17 cellular contexts compared by ENCODE assay signal in the genomic region with DNA sequence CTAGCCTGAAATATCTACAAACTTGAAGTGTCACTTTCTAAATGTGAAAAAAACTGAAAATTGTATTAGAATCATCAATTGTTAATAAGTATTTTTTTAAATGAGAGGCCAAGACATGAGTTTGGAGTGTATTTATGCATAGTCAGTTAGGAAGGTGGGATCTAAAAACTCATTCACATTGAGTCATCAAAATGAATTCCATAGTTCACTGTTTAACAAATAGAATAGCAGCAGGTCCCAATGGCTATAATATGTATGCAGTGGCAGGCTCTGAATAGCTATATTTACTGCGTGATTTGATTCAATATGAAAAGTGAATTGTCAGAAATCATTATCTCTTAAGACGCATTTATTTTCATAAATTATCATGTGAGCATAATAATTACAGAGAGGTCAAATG.
DNase-seq lines count a peak whose midpoint lies in the region; ATAC-seq and TF ChIP-seq lines count a peak whose summit lies in the region.
"Had no signal": no experiment of that assay in that cellular context is flagged by ENCODE, and none has a peak within 500 bp of the region (broad histone marks: within the 10 kb centered on the region; RNA-seq: fewer than 3 reads in every experiment).

No MANE protein-coding gene starts in this region.

- no peaks in the 10 kb centered on the region for H3K9me2 ChIP-seq in SK-N-SH

- H3K4me3 Mint-ChIP-seq in nephron = no peak overlapping the region
- H3K4me3 Mint-ChIP-seq in HFFc6 = no peak overlapping the region
- H3K4me3 Mint-ChIP-seq in activated CD4-positive, alpha-beta memory T cell treated with anti-CD3 and anti-CD28 coated beads for 36 hours = no peak overlapping the region
- H3K4me3 Mint-ChIP-seq: B cell; CD8-positive, alpha-beta T cell; IgD-negative memory B cell had no signal

- TF ChIP-seq EP300 in SK-N-SH (IDR thresholded peaks at IDR 0.05; ENCODE audit: borderline replicate concordance in 1 of 2, low read depth in 1 of 2, low read length in 1 of 2) = no peak

- no peak for TF ChIP-seq CTCF in 22Rv1 (IDR thresholded peaks at IDR 0.05)
- no peak for TF ChIP-seq CTCF in SK-N-SH (IDR thresholded peaks at IDR 0.05)
- TF ChIP-seq CTCF in nephron (IDR thresholded peaks at IDR 0.05; ENCODE audit: unreplicated experiment in 3 of 3) = no peak
- no peak for TF ChIP-seq CTCF in lower lobe of right lung (IDR thresholded peaks at IDR 0.05)
- no peak for TF ChIP-seq CTCF in HFFc6 (IDR thresholded peaks at IDR 0.05)

- H3K4me1 ChIP-seq in SK-N-SH (ENCODE audit: control insufficient read depth in 1 of 2, insufficient read depth in 2 of 2, low read depth in 1 of 2, low read length in 1 of 2) (peaks cover 0 to 4% of the 10 kb centered on the region in 2 experiments; a peak in 2 of 4 replicates), lower lobe of right lung (no peaks in the 10 kb centered on the region)
- no peaks in the 10 kb centered on the region for H3K4me1 ChIP-seq in effector memory CD4-positive, alpha-beta T cell (ENCODE audit: control insufficient read depth, insufficient read depth, low read length, poor library complexity, severe bottlenecking)
- H3K4me1 ChIP-seq: BLaER1 treated with 17β-estradiol and CSF1 and Interleukin-3, amounts not matched to agents 10 nM and 100 nM had no signal

- H3K9me3 ChIP-seq in SK-N-SH (no peaks in the 10 kb centered on the region), lower lobe of right lung (no peaks in the 10 kb centered on the region)
- no peaks in the 10 kb centered on the region for H3K9me3 ChIP-seq in effector memory CD4-positive, alpha-beta T cell (ENCODE audit: control insufficient read depth, low read length)
- H3K9me3 ChIP-seq: BLaER1 treated with 17β-estradiol and CSF1 and Interleukin-3, amounts not matched to agents 10 nM and 100 nM; HAP-1 had no signal

- TF ChIP-seq RAD21 in SK-N-SH (IDR thresholded peaks at IDR 0.05; ENCODE audit: low read length) = no peak

- H3K27me3 ChIP-seq in SK-N-SH (ENCODE audit: insufficient read depth) = no peaks in the 10 kb centered on the region
- H3K27me3 ChIP-seq in effector memory CD4-positive, alpha-beta T cell (replicated peaks; ENCODE audit: control insufficient read depth, insufficient read depth, low read length, poor library complexity, severe bottlenecking) = no peaks in the 10 kb centered on the region
- no peaks in the 10 kb centered on the region for H3K27me3 ChIP-seq in lower lobe of right lung (ENCODE audit: low read depth)
- H3K27me3 ChIP-seq: BLaER1 treated with 17β-estradiol and CSF1 and Interleukin-3, amounts not matched to agents 10 nM and 100 nM had no signal

- CTCF ChIA-PET in SK-N-SH (lab: Yijun Ruan, JAX) = interaction anchor here (1.1 kb wide), 1 partner anchor 87 kb away, joined by 3 read pairs; no protein-coding TSS in a partner anchor
- CTCF ChIA-PET in activated CD4-positive, alpha-beta memory T cell treated with anti-CD3 and anti-CD28 coated beads for 36 hours (lab: Charles Lee) = no interaction called here

- H3K4me1 Mint-ChIP-seq in nephron = peaks cover 29% of the 10 kb centered on the region
- H3K4me1 Mint-ChIP-seq in HFFc6 (ENCODE audit: low read depth) = peaks cover 26% of the 10 kb centered on the region
- no peaks in the 10 kb centered on the region for H3K4me1 Mint-ChIP-seq in activated CD4-positive, alpha-beta memory T cell treated with anti-CD3 and anti-CD28 coated beads for 36 hours (ENCODE audit: low read depth)
- H3K4me1 Mint-ChIP-seq: B cell, IgD-negative memory B cell had no signal

- peak overlapping the region; percentile 32 for H3K27ac ChIP-seq in 22Rv1
- no peak overlapping the region for H3K27ac ChIP-seq in SK-N-SH (ENCODE audit: low read depth in 2 of 2, low read length in 1 of 2)
- no peak overlapping the region for H3K27ac ChIP-seq in effector memory CD4-positive, alpha-beta T cell (ENCODE audit: insufficient read depth, low read length, poor library complexity, severe bottlenecking)
- H3K27ac ChIP-seq in lower lobe of right lung = no peak overlapping the region
- H3K27ac ChIP-seq: BLaER1 treated with 17β-estradiol and CSF1 and Interleukin-3, amounts not matched to agents 10 nM and 100 nM; HL-60 had no signal

- no peaks in the 10 kb centered on the region for H3F3A ChIP-seq in SK-N-SH (replicated peaks; ENCODE audit: insufficient read depth)

- ATAC-seq in lower lobe of right lung = no peak
- ATAC-seq: CD8-positive, alpha-beta T cell; GM12878 had no signal

- DNase-seq in HCEC 1CT (peak; percentile 9), SK-N-SH (no peak), lower lobe of right lung (no peak), HFFc6 (no peak)
- no peak for DNase-seq in effector memory CD4-positive, alpha-beta T cell
- no peak for DNase-seq in activated CD4-positive, alpha-beta memory T cell treated with anti-CD3 and anti-CD28 coated beads for 36 hours
- DNase-seq: Calu3; CD8-positive, alpha-beta T cell; DMS79 treated with DMSO at 0.1 percent for 48 hours had no signal

- H3K27ac Mint-ChIP-seq in nephron (peak overlapping the region in 2 of 3 experiments; percentile 50 to 68), HFFc6 (no peak overlapping the region)
- no peak overlapping the region for H3K27ac Mint-ChIP-seq in activated CD4-positive, alpha-beta memory T cell treated with anti-CD3 and anti-CD28 coated beads for 36 hours
- H3K27ac Mint-ChIP-seq: B cell; CD8-positive, alpha-beta T cell; IgD-negative memory B cell had no signal

- no peaks in the 10 kb centered on the region for H4K20me1 ChIP-seq in SK-N-SH (ENCODE audit: insufficient read depth)
- H4K20me1 ChIP-seq: BLaER1 treated with 17β-estradiol and CSF1 and Interleukin-3, amounts not matched to agents 10 nM and 100 nM had no signal

- intact Hi-C loops in lower lobe of right lung (cut with DNase I) = no loop called here
- intact Hi-C loops in activated CD4-positive, alpha-beta memory T cell treated with anti-CD3 and anti-CD28 coated beads for 36 hours (cut with micrococcal nuclease) = no loop called here

- H3K4me3 ChIP-seq in SK-N-SH (ENCODE audit: low read depth in 2 of 2, low read length in 1 of 2) (no peak overlapping the region), lower lobe of right lung (no peak overlapping the region)
- no peak overlapping the region for H3K4me3 ChIP-seq in effector memory CD4-positive, alpha-beta T cell (ENCODE audit: insufficient read depth, low read depth, low read length, poor library complexity, severe bottlenecking)
- H3K4me3 ChIP-seq: BLaER1 treated with 17β-estradiol and CSF1 and Interleukin-3, amounts not matched to agents 10 nM and 100 nM; GM12878; HAP-1 had no signal

- no peak overlapping the region for H3K9ac ChIP-seq in SK-N-SH
- H3K9ac ChIP-seq: BLaER1 treated with 17β-estradiol and CSF1 and Interleukin-3, amounts not matched to agents 10 nM and 100 nM had no signal

- H3K79me2 ChIP-seq in SK-N-SH (ENCODE audit: insufficient read depth) = no peaks in the 10 kb centered on the region

- H3K36me3 Mint-ChIP-seq in nephron (ENCODE audit: low read depth) (no peaks in the 10 kb centered on the region), HFFc6 (ENCODE audit: low read depth) (no peaks in the 10 kb centered on the region)
- no peaks in the 10 kb centered on the region for H3K36me3 Mint-ChIP-seq in activated CD4-positive, alpha-beta memory T cell treated with anti-CD3 and anti-CD28 coated beads for 36 hours
- H3K36me3 Mint-ChIP-seq: CD8-positive, alpha-beta T cell; IgD-negative memory B cell had no signal

- 83% methylated on average over 2 of the region's 2 CpGs for WGBS in SK-N-SH (ENCODE audit: low lambda C conversion rate)

- no peaks in the 10 kb centered on the region for H3K27me3 Mint-ChIP-seq in nephron (ENCODE audit: low read depth)
- H3K27me3 Mint-ChIP-seq in HFFc6 (ENCODE audit: insufficient read depth) = no peaks in the 10 kb centered on the region
- H3K27me3 Mint-ChIP-seq in activated CD4-positive, alpha-beta memory T cell treated with anti-CD3 and anti-CD28 coated beads for 36 hours = no peaks in the 10 kb centered on the region
- H3K27me3 Mint-ChIP-seq: B cell had no signal

- H3K9me3 Mint-ChIP-seq in nephron (no peaks in the 10 kb centered on the region), HFFc6 (no peaks in the 10 kb centered on the region)
- no peaks in the 10 kb centered on the region for H3K9me3 Mint-ChIP-seq in activated CD4-positive, alpha-beta memory T cell treated with anti-CD3 and anti-CD28 coated beads for 36 hours
- H3K9me3 Mint-ChIP-seq: CD8-positive, alpha-beta T cell; IgD-negative memory B cell had no signal

- H2AFZ ChIP-seq in SK-N-SH (ENCODE audit: low read depth) = 0 out of 2 replicates have a peak overlapping the region, but pooled peaks have one; percentile 9

- H3K36me3 ChIP-seq in SK-N-SH (replicated peaks in 1 of 2; ENCODE audit: control insufficient read depth in 1 of 2, insufficient read depth in 2 of 2, low read length in 1 of 2) = no peaks in the 10 kb centered on the region
- H3K36me3 ChIP-seq in effector memory CD4-positive, alpha-beta T cell (ENCODE audit: control insufficient read depth, insufficient read depth, low read length) = no peaks in the 10 kb centered on the region
- no peaks in the 10 kb centered on the region for H3K36me3 ChIP-seq in lower lobe of right lung
- H3K36me3 ChIP-seq: BLaER1 treated with 17β-estradiol and CSF1 and Interleukin-3, amounts not matched to agents 10 nM and 100 nM; HAP-1 had no signal

- POLR2A ChIA-PET in SK-N-SH (lab: Yijun Ruan, JAX) = no interaction called here
- POLR2A ChIA-PET in activated CD4-positive, alpha-beta memory T cell treated with anti-CD3 and anti-CD28 coated beads for 36 hours (lab: Charles Lee) = no interaction called here

- H3K4me2 ChIP-seq in SK-N-SH = no peak overlapping the region
- H3K4me2 ChIP-seq: BLaER1 treated with 17β-estradiol and CSF1 and Interleukin-3, amounts not matched to agents 10 nM and 100 nM had no signal

TF ChIP-seq in SK-N-SH, 30 proteins besides CTCF, POLR2A, EP300 and RAD21:
- 0 out of 2 replicates have a peak, but pooled peaks have one; percentile 11 for TF ChIP-seq FOSL2 (IDR thresholded peaks at IDR 0.05; ENCODE audit: borderline replicate concordance, low read depth)
- no peak for TF ChIP-seq ELF1 (IDR thresholded peaks at IDR 0.05)

Comparison
In these comparisons a context has a peak if more than half of its experiments do, and no peak if none do; other contexts are left out.
1. H3K27ac Mint-ChIP-seq: peak in nephron (2 of 3); none in HFFc6 (single experiment) and activated CD4-positive, alpha-beta memory T cell treated with anti-CD3 and anti-CD28 coated beads for 36 hours (single experiment).